Comparison of ENCODE assay signal across 21 cellular contexts in genomic region chr3:126917232-126917804, GRCh38.
DNase-seq lines count a peak whose midpoint lies in the region; ATAC-seq, FAIRE-seq and TF ChIP-seq lines count a peak whose summit lies in the region.
"Had no signal": no experiment of that assay in that cellular context is flagged by ENCODE, and none has a peak within 500 bp of the region (broad histone marks: within the 10 kb centered on the region; RNA-seq: fewer than 3 reads in every experiment).

No MANE protein-coding gene starts in this region.

- peak; percentile 54 for FAIRE-seq in K562 (lab: Jason Lieb, UNC)
- FAIRE-seq: A204.1, GM12891 had no signal

- ATAC-seq in K562 (peak; percentile 69), HG03280 (IDR thresholded peaks at IDR 0.05; ENCODE audit: unreplicated experiment) (no peak)
- ATAC-seq: GM23338 had no signal

- H3K9ac ChIP-seq in K562 (ENCODE audit: insufficient read depth in 1 of 2, low read depth in 2 of 2, low read length in 2 of 2) = 0 out of 4 replicates have a peak overlapping the region, but pooled peaks of 1 of the 2 experiments have one; percentile 31
- H3K9ac ChIP-seq: BLaER1 had no signal

- peak in 2 of 3 experiments; percentile 8 to 15; a peak in 2 of 6 replicates for TF ChIP-seq CTCF in K562 (IDR thresholded peaks at IDR 0.05 in 2 of 3, conservative IDR thresholded peaks at IDR 0.05 in 1 of 3; ENCODE audit: insufficient read depth in 2 of 3, low read depth in 1 of 3, low read length in 3 of 3)

- peak overlapping the region; percentile 66; the same call in 2 of the 3 replicates for H3K27ac ChIP-seq in K562 (ENCODE audit: extremely low read depth, low read depth, low read length)
- H3K27ac ChIP-seq: BLaER1, Peyer's patch had no signal

- H3K79me2 ChIP-seq in K562 (ENCODE audit: control insufficient read depth, insufficient read depth, low read length) = peaks cover 2% of the 10 kb centered on the region; the same call in 2 of the 3 replicates

- 16% methylated on average over 6 of the region's 6 CpGs for WGBS in K562 (ENCODE audit: insufficient coverage, low coverage, missing lambda C conversion rate)

- peaks cover 14% of the 10 kb centered on the region in 2 experiments for H3K4me1 ChIP-seq in K562 (replicated peaks in 1 of 2; ENCODE audit: control insufficient read depth in 2 of 2, insufficient read depth in 2 of 2, low read length in 2 of 2)

- H3K9me1 ChIP-seq in K562 (ENCODE audit: control insufficient read depth, insufficient read depth, low read length) = no peaks in the 10 kb centered on the region

- BruUV-seq in K562 (replicated peaks; lab: Mats Ljungman, UMichigan) = no TSS peak

- DNase-seq in NCI-H748 (lab: John Stamatoyannopoulos, UW; ENCODE audit: unreplicated experiment) (peak; percentile 8), NCI-H748 treated with DMSO at 0.1 percent for 48 hours (lab: John Stamatoyannopoulos, UW) (no peak), NCI-H2029 (lab: John Stamatoyannopoulos, UW) (peak; percentile 36), K562 (ENCODE audit: extremely low read depth in 1 of 4, low spot score in 3 of 4) (no peak), posterior vena cava (ENCODE audit: low spot score) (peak; percentile 22), NCI-H1417 (lab: John Stamatoyannopoulos, UW) (no peak), SK-N-DZ (ENCODE audit: low spot score) (no peak)
- DNase-seq: CD4-positive, alpha-beta memory T cell; HCEC 1CT; KBM-7; NCI-H1436; NCI-H1930; NCI-H2171 treated with DMSO at 0.1 percent for 48 hours; NCI-H446 treated with DMSO at 0.1 percent for 48 hours; NK-92 treated with Interleukin-12 subunit alpha and Interleukin-12 subunit beta, amount 100 ng/mL, for 24 hours; Peyer's patch had no signal

- no peak for TF ChIP-seq POLR2A in K562 (conservative IDR thresholded peaks at IDR 0.05)

- intact Hi-C loops in K562 (cut with micrococcal nuclease) (no loop called here), posterior vena cava (cut with DNase I) (no loop called here)

- CTCF ChIA-PET in K562 (lab: Yijun Ruan, JAX; ENCODE audit: low intra/inter-chr PET ratio) = no interaction called here

- no peak for TF ChIP-seq EP300 in K562 (IDR thresholded peaks at IDR 0.05; ENCODE audit: low read length)

- peak overlapping the region; percentile 76 for H2AFZ ChIP-seq in K562 (ENCODE audit: low read depth, low read length)
- H2AFZ ChIP-seq: GM23338 had no signal

- peak overlapping the region; percentile 20; the same call in 1 of the 2 replicates for H3K4me2 ChIP-seq in K562 (ENCODE audit: insufficient read depth, low read length)
- H3K4me2 ChIP-seq: BLaER1, GM23338 had no signal

- no peak overlapping the region for H3K4me3 ChIP-seq in K562
- H3K4me3 ChIP-seq: BLaER1, GM23338, Peyer's patch had no signal

- in situ Hi-C loops in K562 (cut with MboI) = no loop called here

- H3K36me3 ChIP-seq in K562 (ENCODE audit: control insufficient read depth, insufficient read depth, low read length) = no peaks in the 10 kb centered on the region
- H3K36me3 ChIP-seq: Peyer's patch had no signal

- no peaks in the 10 kb centered on the region for H4K20me1 ChIP-seq in K562 (replicated peaks; ENCODE audit: control insufficient read depth, insufficient read depth, low read length)

- H3K9me3 ChIP-seq in K562 (replicated peaks; ENCODE audit: control insufficient read depth, insufficient read depth, low read depth, low read length) = no peaks in the 10 kb centered on the region
- H3K9me3 ChIP-seq: Peyer's patch had no signal

- no peak for TF ChIP-seq RAD21 in K562 (CRISPR knock-in tag; conservative IDR thresholded peaks at IDR 0.05 in 1 of 2, IDR thresholded peaks at IDR 0.05 in 1 of 2)

- POLR2A ChIA-PET in K562 (lab: Yijun Ruan, JAX) = interaction anchor here (1.1 to 1.3 kb wide), 2 partner anchors 11 to 159 kb away, joined by 3 to 4 read pairs; no protein-coding TSS in a partner anchor

- no peaks in the 10 kb centered on the region for H3K27me3 ChIP-seq in K562 (ENCODE audit: control insufficient read depth in 2 of 2, insufficient read depth in 2 of 2, low read length in 2 of 2)
- H3K27me3 ChIP-seq: BLaER1, Peyer's patch had no signal

TF ChIP-seq in K562, 482 proteins besides CTCF, POLR2A, EP300 and RAD21 (continues in another document):
- TF ChIP-seq ZNF79 (CRISPR knock-in tag; IDR thresholded peaks at IDR 0.05; ENCODE audit: low read depth) (no peak), ZNF644 (tag; IDR thresholded peaks at IDR 0.05; ENCODE audit: low read depth) (0 out of 2 replicates have a peak, but pooled peaks have one; percentile 29), CEBPB (tag; IDR thresholded peaks at IDR 0.05) (peak; percentile 73), ZNF707 (CRISPR knock-in tag; conservative IDR thresholded peaks at IDR 0.05) (no peak), SLC30A9 (CRISPR knock-in tag; IDR thresholded peaks at IDR 0.05) (no peak), TFAP4 (CRISPR knock-in tag; IDR thresholded peaks at IDR 0.05; ENCODE audit: borderline replicate concordance) (no peak), NR2C2 (CRISPR knock-in tag; IDR thresholded peaks at IDR 0.05) (no peak), NR2C2 (tag; IDR thresholded peaks at IDR 0.05) (peak; percentile 13; the same call in 1 of the 2 replicates), ZNF395 (CRISPR knock-in tag; IDR thresholded peaks at IDR 0.05) (peak; percentile 25; the same call in 1 of the 2 replicates), ZNF347 (CRISPR knock-in tag; IDR thresholded peaks at IDR 0.05; ENCODE audit: low read depth) (no peak), MYC (IDR thresholded peaks at IDR 0.05; ENCODE audit: low read depth, low read length) (0 out of 2 replicates have a peak, but pooled peaks have one; percentile 28), MYC (CRISPR knock-in tag; IDR thresholded peaks at IDR 0.05; ENCODE audit: borderline replicate concordance, low read depth) (no peak), RBM22 (IDR thresholded peaks at IDR 0.05; ENCODE audit: low read depth, low read length, poor library complexity, severe bottlenecking) (no peak), KLF10 (CRISPR knock-in tag; IDR thresholded peaks at IDR 0.05) (no peak), OTX1 (CRISPR knock-in tag; IDR thresholded peaks at IDR 0.05) (no peak), KLF6 (CRISPR knock-in tag; IDR thresholded peaks at IDR 0.05; ENCODE audit: borderline replicate concordance) (no peak), TAL1 (IDR thresholded peaks at IDR 0.05) (no peak), THRB (CRISPR knock-in tag; conservative IDR thresholded peaks at IDR 0.05) (no peak), ATF1 (CRISPR knock-in tag; IDR thresholded peaks at IDR 0.05) (no peak), ATF1 (tag; IDR thresholded peaks at IDR 0.05) (0 out of 2 replicates have a peak, but pooled peaks have one; percentile 33), CEBPG (CRISPR knock-in tag; IDR thresholded peaks at IDR 0.05) (no peak), CEBPG (tag; conservative IDR thresholded peaks at IDR 0.05 in 1 of 2, IDR thresholded peaks at IDR 0.05 in 1 of 2) (peak in 1 of 2 experiments; percentile 79; a peak in 3 of 4 replicates), ZNF639 (CRISPR knock-in tag; conservative IDR thresholded peaks at IDR 0.05 in 1 of 2, IDR thresholded peaks at IDR 0.05 in 1 of 2) (0 out of 4 replicates have a peak, but pooled peaks of 1 of the 2 experiments have one; percentile 33), MAX (CRISPR knock-in tag; IDR thresholded peaks at IDR 0.05) (no peak), KLF1 (tag; IDR thresholded peaks at IDR 0.05) (no peak), SMARCC2 (IDR thresholded peaks at IDR 0.05; ENCODE audit: low read depth) (no peak)

Comparison
In these comparisons a context has a peak if more than half of its experiments do, and no peak if none do; other contexts are left out.
1. DNase-seq: peak in NCI-H748 (single experiment), NCI-H2029 (single experiment) and posterior vena cava (single experiment); none in NCI-H748 treated with DMSO at 0.1 percent for 48 hours (single experiment), K562 (0 of 4), NCI-H1417 (0 of 3) and SK-N-DZ (single experiment).